In the genomic region with DNA sequence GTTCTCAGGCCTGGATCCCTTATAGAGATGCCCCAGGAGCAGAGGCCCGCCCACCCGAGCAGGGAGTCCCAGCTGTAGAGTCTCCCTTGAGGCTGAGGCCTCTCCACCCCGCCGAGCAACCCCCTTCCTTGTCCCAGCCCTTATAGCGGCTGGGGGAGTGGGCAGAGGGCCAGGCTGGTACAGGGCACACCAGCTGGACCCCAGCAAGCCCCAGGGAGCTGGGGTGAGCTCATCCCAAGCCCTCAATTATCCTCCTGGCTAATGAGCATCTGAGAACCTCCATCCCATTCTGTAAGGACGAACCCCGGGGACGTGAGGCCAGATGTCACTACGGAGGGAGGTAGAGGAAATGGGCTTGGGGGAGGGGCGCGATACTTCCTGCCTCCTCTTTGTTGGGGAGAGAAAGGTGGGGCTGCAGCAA, we compare ENCODE assay signal across 9 cellular contexts. TPM values are rescaled to one million over a fixed set of nuclear protein-coding genes. Genes with fewer than 3 reads are reported as not detected.
DNase-seq lines count a peak whose midpoint lies in the region; ATAC-seq and FAIRE-seq lines count a peak whose summit lies in the region.
"Had no signal": no experiment of that assay in that cellular context is flagged by ENCODE, and none has a peak within 500 bp of the region (broad histone marks: within the 10 kb centered on the region; RNA-seq: fewer than 3 reads in every experiment).

No MANE protein-coding gene starts in this region.

- peak overlapping the region; percentile 10 for H3K18ac ChIP-seq in mesendoderm (ENCODE audit: low read length)

- WGBS in mesendoderm (ENCODE audit: extremely low coverage, insufficient coverage, low lambda C conversion rate): no CpG with 5 or more reads among the region's 11 CpGs

- H3K27ac ChIP-seq in KOPT-K1 (ENCODE audit: low read depth, low read length, poor library complexity, severe bottlenecking) (peak overlapping the region; percentile 82), mesendoderm (ENCODE audit: low read depth, low read length) (no peak overlapping the region)
- H3K27ac ChIP-seq: tibial artery had no signal

- peaks cover 44% of the 10 kb centered on the region for H3K4me1 Mint-ChIP-seq in activated T-cell treated with anti-CD3 and anti-CD28 coated beads, Interleukin-2, amount 50 U/mL, for 72 hours (ENCODE audit: low read depth)

- H3K4me3 Mint-ChIP-seq in activated T-cell treated with anti-CD3 and anti-CD28 coated beads, Interleukin-2, amount 50 U/mL, for 72 hours: peak overlapping the region; percentile 81 to 84

- H3K27me3 ChIP-seq in mesendoderm (ENCODE audit: insufficient read depth, low read length, poor library complexity): no peaks in the 10 kb centered on the region
- H3K27me3 ChIP-seq: tibial artery had no signal

- no peaks in the 10 kb centered on the region for H3K27me3 Mint-ChIP-seq in activated T-cell treated with anti-CD3 and anti-CD28 coated beads, Interleukin-2, amount 50 U/mL, for 72 hours (ENCODE audit: low read depth)

- no peak overlapping the region for H3K23ac ChIP-seq in mesendoderm (ENCODE audit: low read length)

- ATAC-seq in activated T-cell treated with anti-CD3 and anti-CD28 coated beads, Interleukin-2, amount 50 U/mL, for 72 hours (replicated peaks in 1 of 2): peak in 1 of 2 donors; percentile 5
- ATAC-seq in HG03135 (IDR thresholded peaks at IDR 0.05; ENCODE audit: unreplicated experiment) (no peak), GM21360 (IDR thresholded peaks at IDR 0.05; ENCODE audit: unreplicated experiment) (no peak)

- no peak overlapping the region for H2BK5ac ChIP-seq in mesendoderm (ENCODE audit: low read length)

- H3K9ac ChIP-seq in mesendoderm (ENCODE audit: low read length): peak overlapping the region; percentile 31

- DNase-seq in NCI-H146 (lab: John Stamatoyannopoulos, UW): peak; percentile 20
- no peak for DNase-seq in NCI-H146 treated with DMSO at 0.1 percent for 48 hours (lab: John Stamatoyannopoulos, UW; ENCODE audit: unreplicated experiment)
- peak; percentile 40 to 52 for DNase-seq in activated T-cell treated with anti-CD3 and anti-CD28 coated beads, Interleukin-2, amount 50 U/mL, for 72 hours
- no peak for DNase-seq in mesendoderm
- no peak for DNase-seq in RCC 7860 (ENCODE audit: low spot score)

- no peaks in the 10 kb centered on the region for H3K9me3 ChIP-seq in KOPT-K1 (ENCODE audit: insufficient read depth, low read length, poor library complexity, severe bottlenecking)
- H3K9me3 ChIP-seq: tibial artery had no signal

- H3K4ac ChIP-seq in mesendoderm (ENCODE audit: low read depth, low read length): no peak overlapping the region

- H2AK5ac ChIP-seq in mesendoderm (ENCODE audit: low read length): no peak overlapping the region

- H2BK15ac ChIP-seq in mesendoderm (replicated peaks; ENCODE audit: low read depth): no peak overlapping the region

- H3K79me2 ChIP-seq in mesendoderm (ENCODE audit: control insufficient read depth, insufficient read depth, low read length): peaks cover 14% of the 10 kb centered on the region

- H4K8ac ChIP-seq in mesendoderm (ENCODE audit: low read depth, low read length): no peak overlapping the region

- H3K4me1 ChIP-seq in mesendoderm (ENCODE audit: control insufficient read depth, low read depth, low read length): peaks cover 4% of the 10 kb centered on the region

- H4K5ac ChIP-seq in mesendoderm (ENCODE audit: low read length): no peak overlapping the region

- H3K4me2 ChIP-seq in mesendoderm (ENCODE audit: low read length): peak overlapping the region; percentile 20

- H2BK120ac ChIP-seq in mesendoderm (ENCODE audit: low read depth, low read length): no peak overlapping the region

- no peaks in the 10 kb centered on the region for H3K9me3 Mint-ChIP-seq in activated T-cell treated with anti-CD3 and anti-CD28 coated beads, Interleukin-2, amount 50 U/mL, for 72 hours

- peaks cover 5% of the 10 kb centered on the region for H3K79me1 ChIP-seq in mesendoderm (ENCODE audit: low read length)

- peak overlapping the region; percentile 80 for H3K56ac ChIP-seq in mesendoderm (ENCODE audit: low read length)

- peaks cover 0 to 1% of the 10 kb centered on the region in 2 donors for H3K36me3 Mint-ChIP-seq in activated T-cell treated with anti-CD3 and anti-CD28 coated beads, Interleukin-2, amount 50 U/mL, for 72 hours (ENCODE audit: insufficient read depth in 2 of 2)

- H3K36me3 ChIP-seq in KOPT-K1 (ENCODE audit: insufficient read depth, low read length) (no peaks in the 10 kb centered on the region), mesendoderm (ENCODE audit: control insufficient read depth, insufficient read depth, low read length) (no peaks in the 10 kb centered on the region)
- H3K36me3 ChIP-seq: tibial artery had no signal

- no peak overlapping the region for H3K4me3 ChIP-seq in mesendoderm (ENCODE audit: low read length)
- H3K4me3 ChIP-seq: tibial artery had no signal

- peak overlapping the region; percentile 65 for H3K27ac Mint-ChIP-seq in activated T-cell treated with anti-CD3 and anti-CD28 coated beads, Interleukin-2, amount 50 U/mL, for 72 hours

- no peak for FAIRE-seq in RCC 7860 (lab: Jason Lieb, UNC)

RNA-seq across cellular contexts. Expression of gene SNN, which starts 3.2 kb away (rescaled TPM):
- total RNA-seq in activated T-cell treated with anti-CD3 and anti-CD28 coated beads, Interleukin-2, amount 50 U/mL, for 72 hours: 10 to 100 TPM; 10.4 to 11.6 TPM
- polyA plus RNA-seq in mesendoderm (2013, experiment 1 of 2): 30.3 TPM
- 30.0 TPM for polyA plus RNA-seq in mesendoderm (2013, experiment 2 of 2)

Comparison
In these comparisons a context has a peak if more than half of its experiments do, and no peak if none do; other contexts are left out.
1. DNase-seq: peak in NCI-H146 (single experiment) and activated T-cell treated with anti-CD3 and anti-CD28 coated beads, Interleukin-2, amount 50 U/mL, for 72 hours (2 of 2); none in NCI-H146 treated with DMSO at 0.1 percent for 48 hours (single experiment), mesendoderm (single experiment) and RCC 7860 (single experiment).